Comparison of ENCODE assay signal across 14 cellular contexts in the genomic region with DNA sequence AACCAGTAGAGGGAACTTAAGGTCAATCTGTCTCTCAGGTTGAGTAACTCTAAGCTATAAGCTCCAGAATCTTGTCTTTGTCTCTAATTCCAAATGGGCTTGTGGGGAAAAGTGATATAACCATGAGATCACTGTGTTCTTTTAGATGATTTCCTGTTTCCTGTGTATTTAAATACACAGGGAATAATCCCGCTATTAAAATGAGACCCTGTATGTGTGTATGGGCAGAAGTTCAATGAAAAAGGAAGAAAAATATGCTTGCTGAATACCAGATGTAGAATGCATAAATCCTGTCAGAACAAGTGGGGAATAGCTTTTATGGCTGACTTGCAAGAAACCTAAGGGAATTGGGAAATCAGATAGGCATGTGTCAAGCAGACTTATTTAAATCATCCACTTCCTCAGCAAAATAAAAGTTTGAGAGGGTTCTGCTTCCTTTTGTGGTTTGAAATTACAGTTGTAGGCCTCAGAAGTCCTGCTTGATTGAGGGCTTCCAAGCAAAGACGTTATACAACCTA.
DNase-seq lines count a peak whose midpoint lies in the region; TF ChIP-seq lines count a peak whose summit lies in the region.
"Had no signal": no experiment of that assay in that cellular context is flagged by ENCODE, and none has a peak within 500 bp of the region (broad histone marks: within the 10 kb centered on the region; RNA-seq: fewer than 3 reads in every experiment).

No MANE protein-coding gene starts in this region.

- H3K4me3 Mint-ChIP-seq in CD14-positive monocyte (peak overlapping the region in 1 of 2 donors; percentile 74), nephron (no peak overlapping the region)
- H3K4me3 Mint-ChIP-seq: activated T-cell treated with anti-CD3 and anti-CD28 coated beads, Interleukin-2, amount 50 U/mL, for 24 hours; CD8-positive, alpha-beta T cell; IgD-negative memory B cell had no signal

- H3K27ac Mint-ChIP-seq in CD14-positive monocyte, result peak overlapping the region; percentile 15 to 76 (median 46)
- peak overlapping the region; percentile 72 to 90 (median 80) for H3K27ac Mint-ChIP-seq in nephron
- H3K27ac Mint-ChIP-seq: activated T-cell treated with anti-CD3 and anti-CD28 coated beads, Interleukin-2, amount 50 U/mL, for 24 hours; CD8-positive, alpha-beta T cell; IgD-negative memory B cell had no signal

- WGBS in sigmoid colon, 2 donors, result 51 to 77% methylated on average over 2 of the region's 2 CpGs

- DNase-seq in CD14-positive monocyte (ENCODE audit: low spot score), result no peak
- peak; percentile 35 for DNase-seq in NB4 (ENCODE audit: low read depth)
- peak; percentile 16 for DNase-seq in epithelial cell of prostate (ENCODE audit: low read depth, low spot score)
- DNase-seq in sigmoid colon, result no peak
- DNase-seq in ureter (ENCODE audit: low spot score), result no peak
- DNase-seq in SHP77 (lab: John Stamatoyannopoulos, UW), result no peak
- DNase-seq in globus pallidus (ENCODE audit: low spot score), result no peak
- DNase-seq: activated T-cell treated with anti-CD3 and anti-CD28 coated beads, Interleukin-2, amount 50 U/mL, for 24 hours; CD8-positive, alpha-beta T cell; Peyer's patch; upper lobe of left lung had no signal

- TF ChIP-seq POLR2A in NB4 (IDR thresholded peaks at IDR 0.05; ENCODE audit: extremely low read depth, insufficient read length), result no peak
- no peak for TF ChIP-seq POLR2A in sigmoid colon (IDR thresholded peaks at IDR 0.05)

- peaks cover 0 to 9% (median 0%) of the 10 kb centered on the region in 4 donors for H3K4me1 ChIP-seq in sigmoid colon
- H3K4me1 ChIP-seq: breast epithelium, Peyer's patch had no signal

- TF ChIP-seq EP300 in sigmoid colon (IDR thresholded peaks at IDR 0.05), result no peak

- no peaks in the 10 kb centered on the region for H3K36me3 Mint-ChIP-seq in CD14-positive monocyte
- H3K36me3 Mint-ChIP-seq in nephron (ENCODE audit: low read depth), result no peaks in the 10 kb centered on the region
- H3K36me3 Mint-ChIP-seq: CD8-positive, alpha-beta T cell; IgD-negative memory B cell had no signal

- H3K9me3 Mint-ChIP-seq in CD14-positive monocyte, result peaks cover 0 to 7% (median 3%) of the 10 kb centered on the region in 7 donors
- H3K9me3 Mint-ChIP-seq in nephron, result no peaks in the 10 kb centered on the region
- H3K9me3 Mint-ChIP-seq: activated T-cell treated with anti-CD3 and anti-CD28 coated beads, Interleukin-2, amount 50 U/mL, for 24 hours; CD8-positive, alpha-beta T cell; IgD-negative memory B cell had no signal

- no peaks in the 10 kb centered on the region for H3K36me3 ChIP-seq in sigmoid colon
- H3K36me3 ChIP-seq: breast epithelium, Peyer's patch, upper lobe of left lung had no signal

- H3K9me3 ChIP-seq in sigmoid colon, result no peaks in the 10 kb centered on the region
- H3K9me3 ChIP-seq: breast epithelium, Peyer's patch, upper lobe of left lung had no signal

- H3K27me3 ChIP-seq in sigmoid colon, result no peaks in the 10 kb centered on the region
- H3K27me3 ChIP-seq: breast epithelium, Peyer's patch, upper lobe of left lung had no signal

- TF ChIP-seq CTCF in CD14-positive monocyte (IDR thresholded peaks at IDR 0.05), result no peak
- TF ChIP-seq CTCF in NB4 (IDR thresholded peaks at IDR 0.05; ENCODE audit: low read depth, low read length), result no peak
- TF ChIP-seq CTCF in nephron (IDR thresholded peaks at IDR 0.05; ENCODE audit: unreplicated experiment in 3 of 3), result no peak
- TF ChIP-seq CTCF in sigmoid colon (IDR thresholded peaks at IDR 0.05), result no peak

- H3K4me3 ChIP-seq in NB4 (ENCODE audit: low read depth, low read length) (no peak overlapping the region), sigmoid colon (no peak overlapping the region)
- H3K4me3 ChIP-seq: breast epithelium, Peyer's patch, upper lobe of left lung had no signal

- H3K4me1 Mint-ChIP-seq in CD14-positive monocyte (peaks cover 20% of the 10 kb centered on the region), nephron (peaks cover 20% of the 10 kb centered on the region)

- no peaks in the 10 kb centered on the region for H3K27me3 Mint-ChIP-seq in CD14-positive monocyte (ENCODE audit: low read depth in 3 of 3)
- H3K27me3 Mint-ChIP-seq in nephron (ENCODE audit: low read depth), result no peaks in the 10 kb centered on the region
- H3K27me3 Mint-ChIP-seq: activated T-cell treated with anti-CD3 and anti-CD28 coated beads, Interleukin-2, amount 50 U/mL, for 24 hours had no signal

- intact Hi-C loops in CD14-positive monocyte (cut with micrococcal nuclease), result no loop called here
- intact Hi-C loops in sigmoid colon (cut with DNase I), result no loop called here

- H3K27ac ChIP-seq in epithelial cell of prostate, result peak overlapping the region; percentile 47
- peak overlapping the region in 1 of 4 donors; percentile 36 for H3K27ac ChIP-seq in sigmoid colon
- H3K27ac ChIP-seq: breast epithelium, Peyer's patch, upper lobe of left lung had no signal

Comparison
In these comparisons a context has a peak if more than half of its experiments do, and no peak if none do; other contexts are left out.
1. DNase-seq: peak in NB4 (single experiment) and epithelial cell of prostate (single experiment); none in CD14-positive monocyte (single experiment), sigmoid colon (single experiment), ureter (single experiment), SHP77 (0 of 2) and globus pallidus (single experiment).